27 cellular contexts compared by ENCODE assay signal in genomic region chrX:69015564-69016218, GRCh38.
DNase-seq lines count a peak whose midpoint lies in the region; ATAC-seq and TF ChIP-seq lines count a peak whose summit lies in the region.
"Had no signal": no experiment of that assay in that cellular context is flagged by ENCODE, and none has a peak within 500 bp of the region (broad histone marks: within the 10 kb centered on the region; RNA-seq: fewer than 3 reads in every experiment).

No MANE protein-coding gene starts in this region.

- intact Hi-C loops in left cardiac atrium (cut with DNase I) (no loop called here), MCF 10A (cut with micrococcal nuclease) (no loop called here)

- H3K9me3 ChIP-seq in adipocyte (ENCODE audit: control insufficient read depth, low read length) (peaks cover 23% of the 10 kb centered on the region), neural progenitor cell (ENCODE audit: low read depth) (peaks cover 7% of the 10 kb centered on the region), WERI-Rb-1 (ENCODE audit: severe bottlenecking) (no peaks in the 10 kb centered on the region)
- H3K9me3 ChIP-seq: lower lobe of right lung, tibial nerve had no signal

- no peak overlapping the region for H2AFZ ChIP-seq in neural progenitor cell (replicated peaks)

- DNase-seq in GM13976 (ENCODE audit: low spot score) (peak; percentile 4), adipocyte (ENCODE audit: low read depth) (peak; percentile 5), left cardiac atrium (no peak), neural progenitor cell (ENCODE audit: low spot score) (no peak), T-cell (no peak), WERI-Rb-1 (no peak), MCF 10A (ENCODE audit: unreplicated experiment) (no peak)
- no peak for DNase-seq in effector memory CD8-positive, alpha-beta T cell
- DNase-seq: activated CD4-positive, alpha-beta memory T cell treated with anti-CD3 and anti-CD28 coated beads, Interleukin-2, amount 10 ng/mL, durations not matched to agents 7 days and 5 days; activated CD4-positive, alpha-beta T cell treated with anti-CD3 and anti-CD28 coated beads for 1 hour; activated CD8-positive, alpha-beta memory T cell treated with anti-CD3 and anti-CD28 coated beads, Interleukin-2, amount 50 U/mL, for 48 hours; caudate nucleus; CD8-positive, alpha-beta memory T cell; DMS 273 treated with DMSO at 0.1 percent for 48 hours; lower lobe of right lung; NCI-H1092 treated with DMSO at 0.1 percent for 48 hours; NCI-H2029; NCI-H345; NCI-H82; RPMI8226 had no signal

- H3K27ac Mint-ChIP-seq in neural progenitor cell (no peak overlapping the region), T-cell (no peak overlapping the region), MCF 10A (ENCODE audit: low read depth, unreplicated experiment) (no peak overlapping the region)
- H3K27ac Mint-ChIP-seq in effector memory CD8-positive, alpha-beta T cell, result no peak overlapping the region
- H3K27ac Mint-ChIP-seq: activated CD4-positive, alpha-beta memory T cell treated with anti-CD3 and anti-CD28 coated beads, Interleukin-2, amount 10 ng/mL, durations not matched to agents 7 days and 5 days; activated naive CD4-positive, alpha-beta T cell treated with anti-CD3 and anti-CD28 coated beads, Interleukin-2, amount 50 U/mL, for 24 hours; B cell; dendritic cell treated with granulocyte-macrophage colony-stimulating factor and Interleukin-4, amounts not matched to agents 40 ng/mL and 50 ng/mL, for 4 days; T-helper 1 cell treated with Interleukin-12 subunit alpha and Interleukin-12 subunit beta and Interleukin-4 antibody, amounts not matched to agents 30 μg/mL and 1 μg/mL, for 36 hours had no signal

- H3K4me2 ChIP-seq in neural progenitor cell, result no peak overlapping the region

- in situ Hi-C loops in GM13976 (cut with MboI; ENCODE audit: low sequenced_read_pairs, unreplicated experiment), result no loop called here

- H3K36me3 Mint-ChIP-seq in neural progenitor cell (no peaks in the 10 kb centered on the region), T-cell (no peaks in the 10 kb centered on the region), MCF 10A (ENCODE audit: insufficient read depth, unreplicated experiment) (no peaks in the 10 kb centered on the region)
- H3K36me3 Mint-ChIP-seq in effector memory CD8-positive, alpha-beta T cell (ENCODE audit: insufficient read depth), result no peaks in the 10 kb centered on the region
- H3K36me3 Mint-ChIP-seq: activated naive CD4-positive, alpha-beta T cell treated with anti-CD3 and anti-CD28 coated beads, Interleukin-2, amount 50 U/mL, for 24 hours; CD8-positive, alpha-beta memory T cell had no signal

- H3K9ac ChIP-seq in adipocyte (ENCODE audit: low read length), result peak overlapping the region; percentile 46
- no peak overlapping the region for H3K9ac ChIP-seq in neural progenitor cell

- H3K4me3 ChIP-seq in adipocyte (ENCODE audit: low read length) (no peak overlapping the region), neural progenitor cell (no peak overlapping the region), WERI-Rb-1 (ENCODE audit: low read depth, low read length) (no peak overlapping the region)
- H3K4me3 ChIP-seq: ascending aorta, lower lobe of right lung, SK-N-MC, tibial nerve had no signal

- H3K4me3 Mint-ChIP-seq in neural progenitor cell (peak overlapping the region; percentile 12), T-cell (no peak overlapping the region), MCF 10A (ENCODE audit: unreplicated experiment) (no peak overlapping the region)
- no peak overlapping the region for H3K4me3 Mint-ChIP-seq in effector memory CD8-positive, alpha-beta T cell
- H3K4me3 Mint-ChIP-seq: activated CD4-positive, alpha-beta memory T cell treated with anti-CD3 and anti-CD28 coated beads, Interleukin-2, amount 10 ng/mL, durations not matched to agents 7 days and 5 days; activated naive CD4-positive, alpha-beta T cell treated with anti-CD3 and anti-CD28 coated beads, Interleukin-2, amount 50 U/mL, for 24 hours; B cell; dendritic cell treated with granulocyte-macrophage colony-stimulating factor and Interleukin-4, amounts not matched to agents 40 ng/mL and 50 ng/mL, for 4 days; T-helper 1 cell treated with Interleukin-12 subunit alpha and Interleukin-12 subunit beta and Interleukin-4 antibody, amounts not matched to agents 30 μg/mL and 1 μg/mL, for 36 hours had no signal

- TF ChIP-seq CTCF in GM13976 (IDR thresholded peaks at IDR 0.05; ENCODE audit: borderline replicate concordance, control extremely low read depth, extremely low read depth, insufficient read depth, missing control alignments) (no peak), neural progenitor cell (IDR thresholded peaks at IDR 0.05) (no peak), WERI-Rb-1 (IDR thresholded peaks at IDR 0.05; ENCODE audit: low read depth, low read length) (no peak), MCF 10A (IDR thresholded peaks at IDR 0.05; ENCODE audit: unreplicated experiment) (no peak)

- H3K4me1 ChIP-seq in adipocyte (ENCODE audit: control insufficient read depth, insufficient read depth, low read length) (peaks cover 17% of the 10 kb centered on the region), neural progenitor cell (peaks cover under 1% of the 10 kb centered on the region)
- H3K4me1 ChIP-seq: ascending aorta had no signal

- no peaks in the 10 kb centered on the region for H4K20me1 ChIP-seq in neural progenitor cell (ENCODE audit: low read depth)

- H3K27ac ChIP-seq in neural progenitor cell, result no peak overlapping the region
- no peak overlapping the region for H3K27ac ChIP-seq in WERI-Rb-1
- H3K27ac ChIP-seq: ascending aorta, lower lobe of right lung, SK-N-MC had no signal

- peaks cover 7% of the 10 kb centered on the region for H3K9me3 Mint-ChIP-seq in neural progenitor cell
- peaks cover 0 to 5% (median 0%) of the 10 kb centered on the region in 3 donors for H3K9me3 Mint-ChIP-seq in T-cell
- no peaks in the 10 kb centered on the region for H3K9me3 Mint-ChIP-seq in effector memory CD8-positive, alpha-beta T cell
- H3K9me3 Mint-ChIP-seq in MCF 10A (ENCODE audit: unreplicated experiment), result peaks cover 7% of the 10 kb centered on the region
- H3K9me3 Mint-ChIP-seq: activated CD4-positive, alpha-beta memory T cell treated with anti-CD3 and anti-CD28 coated beads, Interleukin-2, amount 10 ng/mL, durations not matched to agents 7 days and 5 days; T-helper 1 cell treated with Interleukin-12 subunit alpha and Interleukin-12 subunit beta and Interleukin-4 antibody, amounts not matched to agents 30 μg/mL and 1 μg/mL, for 36 hours had no signal

- no peaks in the 10 kb centered on the region for H3F3A ChIP-seq in neural progenitor cell (ENCODE audit: low read depth)

- peak; percentile 42 to 51 for ATAC-seq in left cardiac atrium
- ATAC-seq in T-cell (replicated peaks in 1 of 4), result no peak
- no peak for ATAC-seq in effector memory CD8-positive, alpha-beta T cell (replicated peaks)
- ATAC-seq: lower lobe of right lung had no signal

- CTCF ChIA-PET in T-cell (lab: Charles Lee), result no interaction called here
- CTCF ChIA-PET in MCF 10A (lab: Yijun Ruan, JAX), result interaction anchor here (0.7 to 1.4 kb wide), 2 partner anchors 10 to 17 kb away, joined by 3 to 5 read pairs; no protein-coding TSS in a partner anchor

- POLR2A ChIA-PET in T-cell (lab: Charles Lee), result no interaction called here
- POLR2A ChIA-PET in MCF 10A (lab: Yijun Ruan, JAX), result no interaction called here

- H3K36me3 ChIP-seq in adipocyte (ENCODE audit: control insufficient read depth, insufficient read depth, low read length, severe bottlenecking) (no peaks in the 10 kb centered on the region), neural progenitor cell (no peaks in the 10 kb centered on the region), WERI-Rb-1 (no peaks in the 10 kb centered on the region)
- H3K36me3 ChIP-seq: ascending aorta, lower lobe of right lung, tibial nerve had no signal

- H3K27me3 Mint-ChIP-seq in neural progenitor cell (ENCODE audit: insufficient read depth, low read depth) (peaks cover 2% of the 10 kb centered on the region), T-cell (peaks cover 2 to 21% of the 10 kb centered on the region in 2 donors), MCF 10A (ENCODE audit: insufficient read depth, unreplicated experiment) (peaks cover 48% of the 10 kb centered on the region)
- H3K27me3 Mint-ChIP-seq in effector memory CD8-positive, alpha-beta T cell, result peaks cover 0 to 7% of the 10 kb centered on the region in 2 donors
- H3K27me3 Mint-ChIP-seq: activated CD4-positive, alpha-beta memory T cell treated with anti-CD3 and anti-CD28 coated beads, Interleukin-2, amount 10 ng/mL, durations not matched to agents 7 days and 5 days; activated naive CD4-positive, alpha-beta T cell treated with anti-CD3 and anti-CD28 coated beads, Interleukin-2, amount 50 U/mL, for 24 hours; B cell; dendritic cell treated with granulocyte-macrophage colony-stimulating factor and Interleukin-4, amounts not matched to agents 40 ng/mL and 50 ng/mL, for 4 days had no signal

- H3K4me1 Mint-ChIP-seq in neural progenitor cell (peaks cover 9% of the 10 kb centered on the region), T-cell (no peaks in the 10 kb centered on the region), MCF 10A (ENCODE audit: insufficient read depth, unreplicated experiment) (no peaks in the 10 kb centered on the region)
- H3K4me1 Mint-ChIP-seq in effector memory CD8-positive, alpha-beta T cell (ENCODE audit: low read depth in 2 of 2), result peaks cover 0 to 1% of the 10 kb centered on the region in 2 donors
- H3K4me1 Mint-ChIP-seq: activated CD4-positive, alpha-beta memory T cell treated with anti-CD3 and anti-CD28 coated beads, Interleukin-2, amount 10 ng/mL, durations not matched to agents 7 days and 5 days; activated naive CD4-positive, alpha-beta T cell treated with anti-CD3 and anti-CD28 coated beads, Interleukin-2, amount 50 U/mL, for 24 hours; B cell; CD8-positive, alpha-beta memory T cell had no signal

- no peaks in the 10 kb centered on the region for H3K79me2 ChIP-seq in neural progenitor cell (ENCODE audit: low read depth)

- no TSS peak for BruUV-seq in MCF 10A (replicated peaks; lab: Mats Ljungman, UMichigan)

- H3K27me3 ChIP-seq in adipocyte (replicated peaks; ENCODE audit: control insufficient read depth, insufficient read depth, low read length) (peaks cover 8% of the 10 kb centered on the region), neural progenitor cell (no peaks in the 10 kb centered on the region), WERI-Rb-1 (ENCODE audit: insufficient read depth, low read depth, severe bottlenecking) (no peaks in the 10 kb centered on the region)
- H3K27me3 ChIP-seq: ascending aorta had no signal

Comparison
In these comparisons a context has a peak if more than half of its experiments do, and no peak if none do; other contexts are left out.
1. DNase-seq: peak in GM13976 (single experiment) and adipocyte (single experiment); none in left cardiac atrium (single experiment), neural progenitor cell (single experiment), T-cell (0 of 34), effector memory CD8-positive, alpha-beta T cell (0 of 3), WERI-Rb-1 (single experiment) and MCF 10A (single experiment).
2. ATAC-seq: peak in left cardiac atrium (2 of 2); none in T-cell (0 of 4) and effector memory CD8-positive, alpha-beta T cell (single experiment).